Comparison of ENCODE assay signal across 8 cellular contexts in genomic region chr13:50129923-50130685, GRCh38.
DNase-seq lines count a peak whose midpoint lies in the region; ATAC-seq, FAIRE-seq and TF ChIP-seq lines count a peak whose summit lies in the region.

No MANE protein-coding gene starts in this region.

- peaks cover 17% of the 10 kb centered on the region for H3K36me3 Mint-ChIP-seq in activated CD4-positive, alpha-beta T cell treated with anti-CD3 and anti-CD28 coated beads, Interleukin-2, amount 10 ng/mL, durations not matched to agents 7 days and 5 days (ENCODE audit: low read depth)
- H3K36me3 Mint-ChIP-seq in natural killer cell, result no peaks in the 10 kb centered on the region

- CTCF ChIA-PET in activated CD4-positive, alpha-beta T cell treated with anti-CD3 and anti-CD28 coated beads, Interleukin-2, amount 10 ng/mL, durations not matched to agents 7 days and 5 days (lab: Charles Lee), result no interaction called here

- peaks cover 56% of the 10 kb centered on the region for H3K4me1 Mint-ChIP-seq in activated CD4-positive, alpha-beta T cell treated with anti-CD3 and anti-CD28 coated beads, Interleukin-2, amount 10 ng/mL, durations not matched to agents 7 days and 5 days
- peaks cover 42 to 53% of the 10 kb centered on the region in 2 donors for H3K4me1 Mint-ChIP-seq in natural killer cell

- intact Hi-C loops in natural killer cell (cut with micrococcal nuclease), result loop anchor here (10.0 kb wide), 2 partner anchors 105 to 685 kb away; partner anchors contain the start of genes CAB39L and SETDB2

- POLR2A ChIA-PET in activated CD4-positive, alpha-beta T cell treated with anti-CD3 and anti-CD28 coated beads, Interleukin-2, amount 10 ng/mL, durations not matched to agents 7 days and 5 days (lab: Charles Lee), result interaction anchor here (0.6 kb wide), 1 partner anchor 1152 kb away, joined by 4 read pairs; no protein-coding TSS in a partner anchor

- ATAC-seq in natural killer cell, result peak in 1 of 3 donors; percentile 7
- ATAC-seq in HG02610 (IDR thresholded peaks at IDR 0.05; ENCODE audit: unreplicated experiment), result no peak

- H3K36me3 ChIP-seq in esophagus (ENCODE audit: control insufficient read depth in 2 of 2, insufficient read depth in 2 of 2, low read length in 1 of 2), result no peaks in the 10 kb centered on the region

- DNase-seq in stimulated activated CD4-positive, alpha-beta T cell treated with anti-CD3 and anti-CD28 coated beads, Interleukin-15, amount 100 ng/mL, for 24 hours, result peak; percentile 42
- DNase-seq in stimulated activated CD4-positive, alpha-beta T cell treated with anti-CD3 and anti-CD28 coated beads, Interleukin-4, amount 100 ng/mL, for 4 hours, result no peak
- peak; percentile 26 for DNase-seq in activated CD4-positive, alpha-beta T cell treated with anti-CD3 and anti-CD28 coated beads, Interleukin-2, amount 10 ng/mL, durations not matched to agents 7 days and 5 days
- DNase-seq in natural killer cell (peak; percentile 38), NCI-H2081 treated with DMSO at 0.1 percent for 48 hours (lab: John Stamatoyannopoulos, UW) (no peak), GM12892 (ENCODE audit: insufficient read length) (no peak)

- H3K27me3 ChIP-seq in esophagus (ENCODE audit: control insufficient read depth in 1 of 2, insufficient read depth in 2 of 2, low read length in 2 of 2), result peaks cover 0 to 7% of the 10 kb centered on the region in 2 donors

- H3K9me3 Mint-ChIP-seq in activated CD4-positive, alpha-beta T cell treated with anti-CD3 and anti-CD28 coated beads, Interleukin-2, amount 10 ng/mL, durations not matched to agents 7 days and 5 days, result peaks cover 5% of the 10 kb centered on the region
- no peaks in the 10 kb centered on the region for H3K9me3 Mint-ChIP-seq in natural killer cell

- H3K27ac ChIP-seq in esophagus (ENCODE audit: low read depth in 2 of 2, low read length in 1 of 2), result no peak overlapping the region

- peaks cover 67% of the 10 kb centered on the region for H3K27me3 Mint-ChIP-seq in activated CD4-positive, alpha-beta T cell treated with anti-CD3 and anti-CD28 coated beads, Interleukin-2, amount 10 ng/mL, durations not matched to agents 7 days and 5 days
- H3K27me3 Mint-ChIP-seq in natural killer cell (ENCODE audit: low read depth in 2 of 2), result peaks cover 35 to 51% of the 10 kb centered on the region in 2 donors

- peak overlapping the region; percentile 46 for H3K27ac Mint-ChIP-seq in activated CD4-positive, alpha-beta T cell treated with anti-CD3 and anti-CD28 coated beads, Interleukin-2, amount 10 ng/mL, durations not matched to agents 7 days and 5 days
- H3K27ac Mint-ChIP-seq in natural killer cell, result peak overlapping the region in 1 of 2 donors; percentile 61

- H3K4me3 ChIP-seq in esophagus (ENCODE audit: low read depth in 1 of 2, low read length in 2 of 2), result peak overlapping the region; percentile 26 to 43

- no peak for TF ChIP-seq POLR2A in GM12892 (IDR thresholded peaks at IDR 0.05; ENCODE audit: low read depth, low read length)

- TF ChIP-seq CTCF in natural killer cell (IDR thresholded peaks at IDR 0.05), result no peak

- H3K4me1 ChIP-seq in esophagus (ENCODE audit: control insufficient read depth in 2 of 2, insufficient read depth in 2 of 2, low read length in 1 of 2), result peaks cover 0 to 7% of the 10 kb centered on the region in 2 donors

- H3K4me3 Mint-ChIP-seq in activated CD4-positive, alpha-beta T cell treated with anti-CD3 and anti-CD28 coated beads, Interleukin-2, amount 10 ng/mL, durations not matched to agents 7 days and 5 days, result peak overlapping the region; percentile 63
- peak overlapping the region; percentile 71 for H3K4me3 Mint-ChIP-seq in natural killer cell

- H3K9me3 ChIP-seq in esophagus (ENCODE audit: control insufficient read depth in 2 of 2, insufficient read depth in 1 of 2, low read depth in 1 of 2, low read length in 1 of 2), result no peaks in the 10 kb centered on the region

- FAIRE-seq in GM12892 (lab: Jason Lieb, UNC), result no peak

- 3% methylated on average over 54 to 56 of the region's 56 CpGs for WGBS in esophagus, 2 donors

Comparison
In these comparisons a context has a peak if more than half of its experiments do, and no peak if none do; other contexts are left out.
1. DNase-seq: peak in stimulated activated CD4-positive, alpha-beta T cell treated with anti-CD3 and anti-CD28 coated beads, Interleukin-15, amount 100 ng/mL, for 24 hours (single experiment), activated CD4-positive, alpha-beta T cell treated with anti-CD3 and anti-CD28 coated beads, Interleukin-2, amount 10 ng/mL, durations not matched to agents 7 days and 5 days (single experiment) and natural killer cell (single experiment); none in stimulated activated CD4-positive, alpha-beta T cell treated with anti-CD3 and anti-CD28 coated beads, Interleukin-4, amount 100 ng/mL, for 4 hours (0 of 2), NCI-H2081 treated with DMSO at 0.1 percent for 48 hours (single experiment) and GM12892 (single experiment).